8 cellular contexts compared by ENCODE assay signal in genomic region chr10:23314835-23315239, GRCh38. TPM values are rescaled to one million over a fixed set of nuclear protein-coding genes. Genes with fewer than 3 reads are reported as not detected.
DNase-seq lines count a peak whose midpoint lies in the region; ATAC-seq and TF ChIP-seq lines count a peak whose summit lies in the region.

No MANE protein-coding gene starts in this region.

- no peak overlapping the region for H3K4me3 ChIP-seq in epithelial cell of proximal tubule (ENCODE audit: low read depth, low read length)

- H3K4me3 Mint-ChIP-seq in WTC11 = no peak overlapping the region
- H3K4me3 Mint-ChIP-seq in naive B cell = no peak overlapping the region

- TF ChIP-seq CTCF in WTC11 (IDR thresholded peaks at IDR 0.05) (peak; percentile 48), epithelial cell of proximal tubule (conservative IDR thresholded peaks at IDR 0.05; ENCODE audit: low read depth, low read length) (peak; percentile 69)

- DNase-seq in Caki2 (ENCODE audit: low read depth) (peak; percentile 57), NCI-H1694 treated with DMSO at 0.1 percent for 48 hours (lab: John Stamatoyannopoulos, UW) (peak; percentile 13), WTC11 (ENCODE audit: low spot score) (no peak), epithelial cell of proximal tubule (ENCODE audit: low read depth) (peak; percentile 71), naive B cell (peak; percentile 60), ecto neural progenitor cell (ENCODE audit: low spot score) (no peak)

- POLR2A ChIA-PET in WTC11 (lab: Charles Lee) = no interaction called here

- H3K27me3 Mint-ChIP-seq in WTC11 (ENCODE audit: low read depth) (no peaks in the 10 kb centered on the region), naive B cell (peaks cover 8 to 19% (median 19%) of the 10 kb centered on the region in 3 donors)

- H3K9me3 Mint-ChIP-seq in WTC11 (no peaks in the 10 kb centered on the region), naive B cell (peaks cover 0 to 21% (median 0%) of the 10 kb centered on the region in 7 donors)

- ATAC-seq in GM21381 (IDR thresholded peaks at IDR 0.05; ENCODE audit: unreplicated experiment) = peak; percentile 56
- no peak for ATAC-seq in WTC11
- ATAC-seq in naive B cell (ENCODE audit: low read depth in 2 of 2) = peak in 1 of 2 donors; percentile 36
- no peak for ATAC-seq in GM18870 (IDR thresholded peaks at IDR 0.05; ENCODE audit: unreplicated experiment)

- H3K27ac Mint-ChIP-seq in WTC11 (no peak overlapping the region), naive B cell (no peak overlapping the region)

- no peaks in the 10 kb centered on the region for H3K4me1 Mint-ChIP-seq in WTC11
- H3K4me1 Mint-ChIP-seq in naive B cell = peaks cover 0 to 3% (median 0%) of the 10 kb centered on the region in 3 donors

- H3K36me3 Mint-ChIP-seq in WTC11 (no peaks in the 10 kb centered on the region), naive B cell (peaks cover 0 to 6% of the 10 kb centered on the region in 2 donors)

- in situ Hi-C loops in Caki2 (cut with HindIII; ENCODE audit: low pct_unique_long_range_greater_than_20kb, low sequenced_read_pairs) = no loop called here

- CTCF ChIA-PET in WTC11 (lab: Charles Lee) = interaction anchor here (0.6 to 2.0 kb wide), 26 partner anchors 9 to 1205 kb away, joined by 3 to 13 read pairs (median 4); partner anchors contain the start of genes C10orf67 and OTUD1

TF ChIP-seq in WTC11, 78 proteins besides CTCF, POLR2A, EP300 and RAD21 (continues in another document):
- TF ChIP-seq AFF4 (CRISPR knock-in tag; IDR thresholded peaks at IDR 0.05; ENCODE audit: borderline replicate concordance) (no peak), IRF2 (CRISPR knock-in tag; IDR thresholded peaks at IDR 0.05; ENCODE audit: borderline replicate concordance, low read depth) (no peak), ATF2 (CRISPR knock-in tag; IDR thresholded peaks at IDR 0.05; ENCODE audit: borderline replicate concordance, low read depth) (no peak), SMAD3 (CRISPR knock-in tag; IDR thresholded peaks at IDR 0.05; ENCODE audit: borderline replicate concordance) (no peak), JUN (CRISPR knock-in tag; IDR thresholded peaks at IDR 0.05) (no peak), GRHL2 (CRISPR knock-in tag; IDR thresholded peaks at IDR 0.05; ENCODE audit: insufficient replicate concordance, severe bottlenecking) (no peak), ZNF512 (CRISPR knock-in tag; IDR thresholded peaks at IDR 0.05; ENCODE audit: borderline replicate concordance) (no peak), TEAD4 (CRISPR knock-in tag; IDR thresholded peaks at IDR 0.05) (no peak), EMX1 (CRISPR knock-in tag; IDR thresholded peaks at IDR 0.05) (no peak), ZMAT4 (CRISPR knock-in tag; IDR thresholded peaks at IDR 0.05) (no peak), ZNF138 (CRISPR knock-in tag; conservative IDR thresholded peaks at IDR 0.05) (no peak), FOXJ3 (CRISPR knock-in tag; IDR thresholded peaks at IDR 0.05; ENCODE audit: borderline replicate concordance) (no peak)
- TF ChIP-seq, protein P1, sequence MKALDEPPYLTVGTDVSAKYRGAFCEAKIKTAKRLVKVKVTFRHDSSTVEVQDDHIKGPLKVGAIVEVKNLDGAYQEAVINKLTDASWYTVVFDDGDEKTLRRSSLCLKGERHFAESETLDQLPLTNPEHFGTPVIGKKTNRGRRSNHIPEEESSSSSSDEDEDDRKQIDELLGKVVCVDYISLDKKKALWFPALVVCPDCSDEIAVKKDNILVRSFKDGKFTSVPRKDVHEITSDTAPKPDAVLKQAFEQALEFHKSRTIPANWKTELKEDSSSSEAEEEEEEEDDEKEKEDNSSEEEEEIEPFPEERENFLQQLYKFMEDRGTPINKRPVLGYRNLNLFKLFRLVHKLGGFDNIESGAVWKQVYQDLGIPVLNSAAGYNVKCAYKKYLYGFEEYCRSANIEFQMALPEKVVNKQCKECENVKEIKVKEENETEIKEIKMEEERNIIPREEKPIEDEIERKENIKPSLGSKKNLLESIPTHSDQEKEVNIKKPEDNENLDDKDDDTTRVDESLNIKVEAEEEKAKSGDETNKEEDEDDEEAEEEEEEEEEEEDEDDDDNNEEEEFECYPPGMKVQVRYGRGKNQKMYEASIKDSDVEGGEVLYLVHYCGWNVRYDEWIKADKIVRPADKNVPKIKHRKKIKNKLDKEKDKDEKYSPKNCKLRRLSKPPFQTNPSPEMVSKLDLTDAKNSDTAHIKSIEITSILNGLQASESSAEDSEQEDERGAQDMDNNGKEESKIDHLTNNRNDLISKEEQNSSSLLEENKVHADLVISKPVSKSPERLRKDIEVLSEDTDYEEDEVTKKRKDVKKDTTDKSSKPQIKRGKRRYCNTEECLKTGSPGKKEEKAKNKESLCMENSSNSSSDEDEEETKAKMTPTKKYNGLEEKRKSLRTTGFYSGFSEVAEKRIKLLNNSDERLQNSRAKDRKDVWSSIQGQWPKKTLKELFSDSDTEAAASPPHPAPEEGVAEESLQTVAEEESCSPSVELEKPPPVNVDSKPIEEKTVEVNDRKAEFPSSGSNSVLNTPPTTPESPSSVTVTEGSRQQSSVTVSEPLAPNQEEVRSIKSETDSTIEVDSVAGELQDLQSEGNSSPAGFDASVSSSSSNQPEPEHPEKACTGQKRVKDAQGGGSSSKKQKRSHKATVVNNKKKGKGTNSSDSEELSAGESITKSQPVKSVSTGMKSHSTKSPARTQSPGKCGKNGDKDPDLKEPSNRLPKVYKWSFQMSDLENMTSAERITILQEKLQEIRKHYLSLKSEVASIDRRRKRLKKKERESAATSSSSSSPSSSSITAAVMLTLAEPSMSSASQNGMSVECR (CRISPR knock-in tag; IDR thresholded peaks at IDR 0.05; ENCODE audit: borderline replicate concordance) = no peak

RNA-seq across cellular contexts. Expression of gene C10orf67, which starts 29.8 kb away (rescaled TPM):
- 0.07 and 0.14 TPM in 2 replicates for total RNA-seq in Caki2 (2014; rRNA removed; shearing (Covaris generic); ENCODE audit: low replicate concordance)
- 0.07 TPM in 1 of 3 replicates, not detected in the others for total RNA-seq in WTC11 (2021)
- 0.40 and 0.43 TPM in 2 replicates for total RNA-seq in epithelial cell of proximal tubule
- not detected for polyA plus RNA-seq in naive B cell (ENCODE audit: low read depth in 6 of 6)

Comparison
In these comparisons a context has a peak if more than half of its experiments do, and no peak if none do; other contexts are left out.
1. DNase-seq: peak in Caki2 (single experiment), NCI-H1694 treated with DMSO at 0.1 percent for 48 hours (single experiment), epithelial cell of proximal tubule (single experiment) and naive B cell (single experiment); none in WTC11 (single experiment) and ecto neural progenitor cell (single experiment).